8 cellular contexts compared by ENCODE assay signal in the genomic region with DNA sequence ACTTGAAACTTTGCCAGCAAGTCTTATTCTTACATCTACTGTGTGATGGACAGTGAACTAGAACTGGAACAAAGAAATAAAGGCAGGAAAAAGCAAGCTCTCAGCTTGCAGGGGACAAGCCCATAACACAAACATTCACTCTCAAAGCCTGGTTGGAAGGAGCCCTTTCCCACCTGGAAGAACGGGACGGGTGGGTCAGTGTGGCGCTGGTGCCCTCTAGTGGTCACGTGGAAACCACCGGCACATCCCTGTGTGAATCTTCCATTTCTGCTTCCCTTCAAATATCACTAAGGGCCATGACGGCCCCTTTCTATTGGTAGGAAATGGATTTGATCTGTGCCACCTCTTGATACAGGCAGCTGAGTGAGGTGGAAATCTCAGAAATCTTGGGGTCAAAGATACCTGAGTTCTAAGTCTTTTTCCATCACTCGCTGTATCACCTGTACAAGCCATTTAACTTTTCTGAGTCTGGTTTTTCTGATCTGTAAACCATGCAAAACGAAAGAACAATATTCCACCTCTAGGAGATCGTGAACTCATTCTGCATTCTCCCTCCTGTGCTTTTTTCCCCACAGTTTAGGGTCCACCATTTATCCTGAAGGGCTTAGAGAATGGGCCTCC.
DNase-seq lines count a peak whose midpoint lies in the region; ATAC-seq and TF ChIP-seq lines count a peak whose summit lies in the region.

No MANE protein-coding gene starts in this region.

- no peak overlapping the region for H3K4me3 Mint-ChIP-seq in CD8-positive, alpha-beta T cell
- no peak overlapping the region for H3K4me3 Mint-ChIP-seq in glutamatergic neuron (ENCODE audit: unreplicated experiment)

- no peaks in the 10 kb centered on the region for H3K4me1 Mint-ChIP-seq in CD8-positive, alpha-beta T cell (ENCODE audit: low read depth)
- no peaks in the 10 kb centered on the region for H3K4me1 Mint-ChIP-seq in glutamatergic neuron (ENCODE audit: low read depth, unreplicated experiment)

- WGBS in GM23248 (ENCODE audit: low coverage in 1 of 2, low lambda C conversion rate in 2 of 2, missing lambda C conversion rate in 2 of 2), 2 experiments: 9 to 12% methylated on average over 9 of the region's 9 CpGs

- no peaks in the 10 kb centered on the region for H3K36me3 Mint-ChIP-seq in CD8-positive, alpha-beta T cell
- H3K36me3 Mint-ChIP-seq in glutamatergic neuron (ENCODE audit: unreplicated experiment): no peaks in the 10 kb centered on the region

- peaks cover 18% of the 10 kb centered on the region for H3K27me3 Mint-ChIP-seq in CD8-positive, alpha-beta T cell (ENCODE audit: low read depth)
- H3K27me3 Mint-ChIP-seq in glutamatergic neuron (ENCODE audit: unreplicated experiment): no peaks in the 10 kb centered on the region

- TF ChIP-seq CTCF in CD8-positive, alpha-beta T cell (IDR thresholded peaks at IDR 0.05): peak; percentile 83
- peak; percentile 90 for TF ChIP-seq CTCF in OCI-LY1 (IDR thresholded peaks at IDR 0.05; ENCODE audit: low read length)
- peak; percentile 91 for TF ChIP-seq CTCF in glutamatergic neuron (IDR thresholded peaks at IDR 0.05; ENCODE audit: partially characterized antibody, unreplicated experiment)

- H3K36me3 ChIP-seq in CD8-positive, alpha-beta T cell (ENCODE audit: insufficient read depth, low read length): no peaks in the 10 kb centered on the region
- no peaks in the 10 kb centered on the region for H3K36me3 ChIP-seq in GM23248 (ENCODE audit: low read depth)
- no peaks in the 10 kb centered on the region for H3K36me3 ChIP-seq in OCI-LY1 (ENCODE audit: insufficient read depth, low read length)

- H3K9me2 ChIP-seq in GM23248 (ENCODE audit: insufficient read depth) (no peaks in the 10 kb centered on the region), OCI-LY1 (ENCODE audit: low read depth, low read length) (no peaks in the 10 kb centered on the region)

- peak in 4 of 7 experiments; percentile 11 to 56 (median 31) for DNase-seq in CD8-positive, alpha-beta T cell
- DNase-seq in GM23248 (peak; percentile 65), glutamatergic neuron (peak; percentile 85), posterior cingulate gyrus (peak; percentile 33 to 95 (median 76))
- DNase-seq in activated naive CD4-positive, alpha-beta T cell (lab: John Stamatoyannopoulos, UW): peak; percentile 1 to 14 (median 8)

- POLR2A ChIA-PET in CD8-positive, alpha-beta T cell (lab: Charles Lee): no interaction called here

- H4K20me1 ChIP-seq in GM23248 (ENCODE audit: insufficient read depth) (no peaks in the 10 kb centered on the region), OCI-LY1 (ENCODE audit: insufficient read depth, low read length) (no peaks in the 10 kb centered on the region)

- CTCF ChIA-PET in CD8-positive, alpha-beta T cell (lab: Charles Lee): interaction anchor here (0.6 to 1.7 kb wide), 7 partner anchors 8 to 516 kb away, joined by 3 to 7 read pairs (median 3); no protein-coding TSS in a partner anchor

- H2AFZ ChIP-seq in GM23248 (no peak overlapping the region), OCI-LY1 (ENCODE audit: low read length) (no peak overlapping the region)

- H3K27ac ChIP-seq in CD8-positive, alpha-beta T cell (ENCODE audit: low read depth, low read length): no peak overlapping the region
- H3K27ac ChIP-seq in GM23248: no peak overlapping the region
- no peak overlapping the region for H3K27ac ChIP-seq in OCI-LY1 (ENCODE audit: low read depth, low read length, poor library complexity, severe bottlenecking)

- H3K4me3 ChIP-seq in CD8-positive, alpha-beta T cell (ENCODE audit: low read depth, low read length): no peak overlapping the region
- H3K4me3 ChIP-seq in GM23248: no peak overlapping the region
- H3K4me3 ChIP-seq in OCI-LY1 (ENCODE audit: low read depth, low read length, poor library complexity, severe bottlenecking): no peak overlapping the region

- peaks cover 4% of the 10 kb centered on the region for H3K9me3 Mint-ChIP-seq in CD8-positive, alpha-beta T cell
- H3K9me3 Mint-ChIP-seq in glutamatergic neuron (ENCODE audit: unreplicated experiment): no peaks in the 10 kb centered on the region

- H3F3A ChIP-seq in GM23248 (ENCODE audit: insufficient read depth) (no peaks in the 10 kb centered on the region), OCI-LY1 (ENCODE audit: insufficient read depth, low read length) (no peaks in the 10 kb centered on the region)

- H3K27ac Mint-ChIP-seq in CD8-positive, alpha-beta T cell: no peak overlapping the region
- no peak overlapping the region for H3K27ac Mint-ChIP-seq in glutamatergic neuron (ENCODE audit: unreplicated experiment)

- H3K9me3 ChIP-seq in CD8-positive, alpha-beta T cell (ENCODE audit: low read length): no peaks in the 10 kb centered on the region
- H3K9me3 ChIP-seq in GM23248 (ENCODE audit: low read depth) (no peaks in the 10 kb centered on the region), OCI-LY1 (ENCODE audit: low read length) (no peaks in the 10 kb centered on the region)

- in situ Hi-C loops in GM23248 (cut with MboI): no loop called here

- no peak for ATAC-seq in CD8-positive, alpha-beta T cell
- ATAC-seq in GM21528 (IDR thresholded peaks at IDR 0.05; ENCODE audit: low FRiP score, unreplicated experiment) (no peak), GM21717 (IDR thresholded peaks at IDR 0.05; ENCODE audit: unreplicated experiment) (no peak)

- no peaks in the 10 kb centered on the region for H3K79me2 ChIP-seq in GM23248 (ENCODE audit: insufficient read depth)
- H3K79me2 ChIP-seq in OCI-LY1 (ENCODE audit: insufficient read depth, low read length): no peaks in the 10 kb centered on the region

- no peak overlapping the region for H3K9ac ChIP-seq in GM23248
- H3K9ac ChIP-seq in OCI-LY1 (ENCODE audit: low read length): no peak overlapping the region

- intact Hi-C loops in CD8-positive, alpha-beta T cell (cut with DNase I, micrococcal nuclease): loop anchor here in 1 of 2 experiments (1.0 to 5.0 kb wide), 2 partner anchors 517 to 1644 kb away; no protein-coding TSS in a partner anchor
- intact Hi-C loops in posterior cingulate gyrus (cut with DNase I): loop anchor here (1.0 to 5.0 kb wide), 3 partner anchors 26 to 519 kb away; no protein-coding TSS in a partner anchor

- no peaks in the 10 kb centered on the region for H3K27me3 ChIP-seq in CD8-positive, alpha-beta T cell (ENCODE audit: insufficient read depth, low read length)
- peaks cover 10% of the 10 kb centered on the region; the same call in 1 of the 2 replicates for H3K27me3 ChIP-seq in GM23248 (replicated peaks; ENCODE audit: insufficient read depth)
- no peaks in the 10 kb centered on the region; the same call in 1 of the 2 replicates for H3K27me3 ChIP-seq in OCI-LY1 (ENCODE audit: insufficient read depth, low read length)

- H3K4me1 ChIP-seq in CD8-positive, alpha-beta T cell (ENCODE audit: insufficient read depth, low read length): no peaks in the 10 kb centered on the region
- H3K4me1 ChIP-seq in GM23248 (ENCODE audit: insufficient read depth) (no peaks in the 10 kb centered on the region), OCI-LY1 (ENCODE audit: insufficient read depth, low read length, severe bottlenecking) (no peaks in the 10 kb centered on the region)

- H3K4me2 ChIP-seq in GM23248 (ENCODE audit: unreplicated experiment) (no peak overlapping the region), OCI-LY1 (ENCODE audit: low read length) (no peak overlapping the region)

Comparison
In these comparisons a context has a peak if more than half of its experiments do, and no peak if none do; other contexts are left out.
1. DNase-seq: peak in every context shown above with its lines; median percentile 85 in glutamatergic neuron; 76 in posterior cingulate gyrus; 65 in GM23248; 31 in CD8-positive, alpha-beta T cell; 8 in activated naive CD4-positive, alpha-beta T cell.